In the genomic region with DNA sequence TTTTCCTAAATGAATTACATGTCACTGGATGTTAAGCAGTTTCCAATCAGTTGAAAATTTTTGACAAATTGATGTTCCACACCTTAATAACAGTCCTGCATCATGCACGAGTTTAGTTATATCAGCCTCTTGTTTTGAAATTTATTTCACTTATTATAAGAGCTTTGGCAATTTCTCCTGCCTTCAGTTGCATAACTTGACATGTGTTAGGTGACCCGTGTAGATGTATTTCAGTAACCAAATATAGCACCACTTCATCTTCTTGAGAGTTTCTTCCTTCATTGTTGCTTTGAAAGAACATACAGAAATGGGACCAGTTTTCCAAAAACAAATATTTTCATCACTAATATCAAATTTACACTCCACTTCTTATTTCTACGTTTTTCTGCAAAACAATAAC, we compare ENCODE assay signal across 8 cellular contexts.
"Had no signal": no experiment of that assay in that cellular context is flagged by ENCODE, and none has a peak within 500 bp of the region (broad histone marks: within the 10 kb centered on the region; RNA-seq: fewer than 3 reads in every experiment).

No MANE protein-coding gene starts in this region.

- H3K4me1 ChIP-seq: HAP-1 had no signal

- H3K9me3 ChIP-seq: HAP-1 had no signal

- H3K9ac ChIP-seq: GM23248 had no signal

- H3K36me3 ChIP-seq: HAP-1 had no signal

- H3K4me3 ChIP-seq: GM23248, HAP-1 had no signal

- ATAC-seq: HCT116, HepG2 had no signal

- DNase-seq: GM23248, GOT3, H7, HFFc6 had no signal

- H2AFZ ChIP-seq: GM23248 had no signal

- H3K27ac ChIP-seq: GM23248, HL-60 had no signal
